In genomic region chr20:31664696-31665354, GRCh38 we compare ENCODE assay signal across 1 cellular context.
TF ChIP-seq lines count a peak whose summit lies in the region.

No MANE protein-coding gene starts in this region.

TF ChIP-seq in HepG2, 621 proteins besides CTCF, POLR2A, EP300 and RAD21 (continued from another document and continues in another):
- TF ChIP-seq, protein P1, sequence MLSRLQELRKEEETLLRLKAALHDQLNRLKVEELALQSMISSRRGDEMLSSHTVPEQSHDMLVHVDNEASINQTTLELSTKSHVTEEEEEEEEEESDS (CRISPR knock-in tag; IDR thresholded peaks at IDR 0.05; ENCODE audit: borderline replicate concordance), result no peak
- TF ChIP-seq ELK4 (CRISPR knock-in tag; IDR thresholded peaks at IDR 0.05; ENCODE audit: borderline replicate concordance) (no peak), USF2 (IDR thresholded peaks at IDR 0.05; ENCODE audit: low read depth, low read length) (no peak), USF2 (CRISPR knock-in tag; IDR thresholded peaks at IDR 0.05; ENCODE audit: borderline replicate concordance) (peak; percentile 6; the same call in 1 of the 2 replicates), ATF2 (CRISPR knock-in tag; IDR thresholded peaks at IDR 0.05) (no peak), NFYB (CRISPR knock-in tag; IDR thresholded peaks at IDR 0.05) (0 out of 2 replicates have a peak, but pooled peaks have one; percentile 9), SOX5 (CRISPR knock-in tag; IDR thresholded peaks at IDR 0.05; ENCODE audit: borderline replicate concordance) (no peak), ZMYM4 (CRISPR knock-in tag; IDR thresholded peaks at IDR 0.05) (no peak), AHDC1 (CRISPR knock-in tag; IDR thresholded peaks at IDR 0.05; ENCODE audit: borderline replicate concordance) (no peak), FOXA3 (CRISPR knock-in tag; IDR thresholded peaks at IDR 0.05) (no peak), ZNF691 (CRISPR knock-in tag; IDR thresholded peaks at IDR 0.05; ENCODE audit: borderline replicate concordance, low read depth) (no peak), NFKBIZ (CRISPR knock-in tag; IDR thresholded peaks at IDR 0.05) (no peak), THAP8 (CRISPR knock-in tag; IDR thresholded peaks at IDR 0.05; ENCODE audit: borderline replicate concordance) (no peak; the same call in 1 of the 2 replicates), THYN1 (CRISPR knock-in tag; IDR thresholded peaks at IDR 0.05; ENCODE audit: borderline replicate concordance, low read depth) (no peak), WIZ (CRISPR knock-in tag; IDR thresholded peaks at IDR 0.05) (no peak), RBM22 (optimal IDR thresholded peaks at IDR 0.05; ENCODE audit: low read length) (peak; percentile 89), HNRNPUL1 (IDR thresholded peaks at IDR 0.05; ENCODE audit: low read depth, low read length) (no peak), FOXM1 (CRISPR knock-in tag; IDR thresholded peaks at IDR 0.05) (no peak), CBX2 (IDR thresholded peaks at IDR 0.05; ENCODE audit: low read depth, low read length) (no peak), CBX2 (CRISPR knock-in tag; IDR thresholded peaks at IDR 0.05; ENCODE audit: low read depth) (no peak), ATAD3A (CRISPR knock-in tag; IDR thresholded peaks at IDR 0.05) (no peak), KMT2A (CRISPR knock-in tag; IDR thresholded peaks at IDR 0.05) (no peak), ZNF878 (CRISPR knock-in tag; IDR thresholded peaks at IDR 0.05) (no peak), ZNF101 (CRISPR knock-in tag; IDR thresholded peaks at IDR 0.05; ENCODE audit: borderline replicate concordance, low read depth) (no peak), GFI1 (CRISPR knock-in tag; IDR thresholded peaks at IDR 0.05; ENCODE audit: borderline replicate concordance) (0 out of 2 replicates have a peak, but pooled peaks have one; percentile 29), NFKB2 (CRISPR knock-in tag; IDR thresholded peaks at IDR 0.05; ENCODE audit: borderline replicate concordance) (0 out of 2 replicates have a peak, but pooled peaks have one; percentile 51), FOXP1 (IDR thresholded peaks at IDR 0.05) (no peak), FOXP1 (CRISPR knock-in tag; IDR thresholded peaks at IDR 0.05) (no peak), ZNF850 (CRISPR knock-in tag; conservative IDR thresholded peaks at IDR 0.05) (no peak), ZNF446 (CRISPR knock-in tag; IDR thresholded peaks at IDR 0.05) (no peak), ZNF432 (CRISPR knock-in tag; IDR thresholded peaks at IDR 0.05; ENCODE audit: borderline replicate concordance) (no peak), RNF2 (conservative IDR thresholded peaks at IDR 0.05; ENCODE audit: low read depth) (no peak), ZNF616 (CRISPR knock-in tag; IDR thresholded peaks at IDR 0.05; ENCODE audit: low read depth) (no peak), KLF15 (CRISPR knock-in tag; IDR thresholded peaks at IDR 0.05; ENCODE audit: borderline replicate concordance) (no peak; the same call in 1 of the 2 replicates), LBX2 (CRISPR knock-in tag; IDR thresholded peaks at IDR 0.05; ENCODE audit: borderline replicate concordance) (no peak), KAT2B (IDR thresholded peaks at IDR 0.05; ENCODE audit: borderline replicate concordance, low read depth, low read length) (no peak), ZNF207 (IDR thresholded peaks at IDR 0.05; ENCODE audit: borderline replicate concordance) (no peak)
- TF ChIP-seq, protein P2, sequence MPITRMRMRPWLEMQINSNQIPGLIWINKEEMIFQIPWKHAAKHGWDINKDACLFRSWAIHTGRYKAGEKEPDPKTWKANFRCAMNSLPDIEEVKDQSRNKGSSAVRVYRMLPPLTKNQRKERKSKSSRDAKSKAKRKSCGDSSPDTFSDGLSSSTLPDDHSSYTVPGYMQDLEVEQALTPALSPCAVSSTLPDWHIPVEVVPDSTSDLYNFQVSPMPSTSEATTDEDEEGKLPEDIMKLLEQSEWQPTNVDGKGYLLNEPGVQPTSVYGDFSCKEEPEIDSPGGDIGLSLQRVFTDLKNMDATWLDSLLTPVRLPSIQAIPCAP (CRISPR knock-in tag; IDR thresholded peaks at IDR 0.05; ENCODE audit: low read depth), result no peak
- TF ChIP-seq, protein P3, sequence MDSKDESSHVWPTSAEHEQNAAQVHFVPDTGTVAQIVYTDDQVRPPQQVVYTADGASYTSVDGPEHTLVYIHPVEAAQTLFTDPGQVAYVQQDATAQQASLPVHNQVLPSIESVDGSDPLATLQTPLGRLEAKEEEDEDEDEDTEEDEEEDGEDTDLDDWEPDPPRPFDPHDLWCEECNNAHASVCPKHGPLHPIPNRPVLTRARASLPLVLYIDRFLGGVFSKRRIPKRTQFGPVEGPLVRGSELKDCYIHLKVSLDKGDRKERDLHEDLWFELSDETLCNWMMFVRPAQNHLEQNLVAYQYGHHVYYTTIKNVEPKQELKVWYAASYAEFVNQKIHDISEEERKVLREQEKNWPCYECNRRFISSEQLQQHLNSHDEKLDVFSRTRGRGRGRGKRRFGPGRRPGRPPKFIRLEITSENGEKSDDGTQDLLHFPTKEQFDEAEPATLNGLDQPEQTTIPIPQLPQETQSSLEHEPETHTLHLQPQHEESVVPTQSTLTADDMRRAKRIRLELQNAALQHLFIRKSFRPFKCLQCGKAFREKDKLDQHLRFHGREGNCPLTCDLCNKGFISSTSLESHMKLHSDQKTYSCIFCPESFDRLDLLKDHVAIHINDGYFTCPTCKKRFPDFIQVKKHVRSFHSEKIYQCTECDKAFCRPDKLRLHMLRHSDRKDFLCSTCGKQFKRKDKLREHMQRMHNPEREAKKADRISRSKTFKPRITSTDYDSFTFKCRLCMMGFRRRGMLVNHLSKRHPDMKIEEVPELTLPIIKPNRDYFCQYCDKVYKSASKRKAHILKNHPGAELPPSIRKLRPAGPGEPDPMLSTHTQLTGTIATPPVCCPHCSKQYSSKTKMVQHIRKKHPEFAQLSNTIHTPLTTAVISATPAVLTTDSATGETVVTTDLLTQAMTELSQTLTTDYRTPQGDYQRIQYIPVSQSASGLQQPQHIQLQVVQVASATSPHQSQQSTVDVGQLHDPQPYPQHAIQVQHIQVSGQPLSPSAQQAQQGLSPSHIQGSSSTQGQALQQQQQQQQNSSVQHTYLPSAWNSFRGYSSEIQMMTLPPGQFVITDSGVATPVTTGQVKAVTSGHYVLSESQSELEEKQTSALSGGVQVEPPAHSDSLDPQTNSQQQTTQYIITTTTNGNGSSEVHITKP (CRISPR knock-in tag; IDR thresholded peaks at IDR 0.05; ENCODE audit: low read depth), result no peak
- TF ChIP-seq, protein P4, sequence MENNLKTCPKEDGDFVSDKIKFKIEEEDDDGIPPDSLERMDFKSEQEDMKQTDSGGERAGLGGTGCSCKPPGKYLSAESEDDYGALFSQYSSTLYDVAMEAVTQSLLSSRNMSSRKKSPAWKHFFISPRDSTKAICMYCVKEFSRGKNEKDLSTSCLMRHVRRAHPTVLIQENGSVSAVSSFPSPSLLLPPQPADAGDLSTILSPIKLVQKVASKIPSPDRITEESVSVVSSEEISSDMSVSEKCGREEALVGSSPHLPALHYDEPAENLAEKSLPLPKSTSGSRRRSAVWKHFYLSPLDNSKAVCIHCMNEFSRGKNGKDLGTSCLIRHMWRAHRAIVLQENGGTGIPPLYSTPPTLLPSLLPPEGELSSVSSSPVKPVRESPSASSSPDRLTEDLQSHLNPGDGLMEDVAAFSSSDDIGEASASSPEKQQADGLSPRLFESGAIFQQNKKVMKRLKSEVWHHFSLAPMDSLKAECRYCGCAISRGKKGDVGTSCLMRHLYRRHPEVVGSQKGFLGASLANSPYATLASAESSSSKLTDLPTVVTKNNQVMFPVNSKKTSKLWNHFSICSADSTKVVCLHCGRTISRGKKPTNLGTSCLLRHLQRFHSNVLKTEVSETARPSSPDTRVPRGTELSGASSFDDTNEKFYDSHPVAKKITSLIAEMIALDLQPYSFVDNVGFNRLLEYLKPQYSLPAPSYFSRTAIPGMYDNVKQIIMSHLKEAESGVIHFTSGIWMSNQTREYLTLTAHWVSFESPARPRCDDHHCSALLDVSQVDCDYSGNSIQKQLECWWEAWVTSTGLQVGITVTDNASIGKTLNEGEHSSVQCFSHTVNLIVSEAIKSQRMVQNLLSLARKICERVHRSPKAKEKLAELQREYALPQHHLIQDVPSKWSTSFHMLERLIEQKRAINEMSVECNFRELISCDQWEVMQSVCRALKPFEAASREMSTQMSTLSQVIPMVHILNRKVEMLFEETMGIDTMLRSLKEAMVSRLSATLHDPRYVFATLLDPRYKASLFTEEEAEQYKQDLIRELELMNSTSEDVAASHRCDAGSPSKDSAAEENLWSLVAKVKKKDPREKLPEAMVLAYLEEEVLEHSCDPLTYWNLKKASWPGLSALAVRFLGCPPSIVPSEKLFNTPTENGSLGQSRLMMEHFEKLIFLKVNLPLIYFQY (CRISPR knock-in tag; IDR thresholded peaks at IDR 0.05; ENCODE audit: borderline replicate concordance), result no peak
